9 cellular contexts compared by ENCODE assay signal in the genomic region with DNA sequence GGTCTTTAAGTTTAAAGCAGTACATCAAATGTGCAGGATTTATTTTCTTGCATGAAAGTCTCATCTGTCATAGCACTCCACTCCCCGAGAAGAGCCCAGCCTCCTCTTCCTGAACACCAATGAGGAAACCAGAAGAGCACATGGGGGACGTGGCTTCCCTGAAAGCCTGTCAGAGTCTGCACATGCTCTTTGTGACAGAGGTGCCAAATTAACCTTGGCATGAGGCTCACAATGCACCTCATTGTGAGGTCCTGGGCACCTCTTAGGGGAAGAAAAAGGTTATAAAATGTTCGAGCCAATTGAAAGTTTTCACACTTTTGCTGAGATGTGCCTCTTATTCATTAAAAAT.
A peak's percentile ranks its signal among the peaks of the same experiment; 100 is the strongest.
DNase-seq lines count a peak whose midpoint lies in the region; ATAC-seq, FAIRE-seq and TF ChIP-seq lines count a peak whose summit lies in the region.
"Had no signal": no experiment of that assay in that cellular context is flagged by ENCODE, and none has a peak within 500 bp of the region (broad histone marks: within the 10 kb centered on the region; RNA-seq: fewer than 3 reads in every experiment).

No MANE protein-coding gene starts in this region.

- intact Hi-C loops in kidney (cut with DNase I) = no loop called here

- H3K4me1 ChIP-seq in kidney (ENCODE audit: control insufficient read depth in 1 of 2, insufficient read depth in 1 of 2, low read depth in 1 of 2, low read length in 2 of 2) = no peaks in the 10 kb centered on the region
- H3K4me1 ChIP-seq: HAP-1 had no signal

- no peaks in the 10 kb centered on the region for H3K36me3 ChIP-seq in kidney (ENCODE audit: control insufficient read depth in 1 of 2, insufficient read depth in 2 of 2, low read length in 2 of 2)
- H3K36me3 ChIP-seq: HAP-1 had no signal

- H3K9me3 Mint-ChIP-seq in stimulated activated effector memory CD8-positive, alpha-beta T cell treated with anti-CD3 and anti-CD28 coated beads, Interleukin-12 subunit alpha, Interleukin-12 subunit beta, amount 100 ng/mL, for 72 hours = no peaks in the 10 kb centered on the region

- peak overlapping the region; percentile 30 for H3K4me3 Mint-ChIP-seq in stimulated activated effector memory CD8-positive, alpha-beta T cell treated with anti-CD3 and anti-CD28 coated beads, Interleukin-12 subunit alpha, Interleukin-12 subunit beta, amount 100 ng/mL, for 72 hours

- peaks cover 31% of the 10 kb centered on the region for H3K4me1 Mint-ChIP-seq in stimulated activated effector memory CD8-positive, alpha-beta T cell treated with anti-CD3 and anti-CD28 coated beads, Interleukin-12 subunit alpha, Interleukin-12 subunit beta, amount 100 ng/mL, for 72 hours

- peaks cover 11% of the 10 kb centered on the region for H3K36me3 Mint-ChIP-seq in stimulated activated effector memory CD8-positive, alpha-beta T cell treated with anti-CD3 and anti-CD28 coated beads, Interleukin-12 subunit alpha, Interleukin-12 subunit beta, amount 100 ng/mL, for 72 hours

- DNase-seq in AG09309 (ENCODE audit: low read depth) = peak; percentile 10
- DNase-seq in NCI-H524 (lab: John Stamatoyannopoulos, UW) = peak; percentile 69 to 81
- peak; percentile 44 for DNase-seq in astrocyte of the hippocampus (ENCODE audit: low read depth, low spot score)
- DNase-seq in kidney = no peak
- no peak for DNase-seq in stimulated activated effector memory CD8-positive, alpha-beta T cell treated with anti-CD3 and anti-CD28 coated beads, Interleukin-12 subunit alpha, Interleukin-12 subunit beta, amount 100 ng/mL, for 72 hours (ENCODE audit: low spot score in 2 of 2)

- H3K27ac ChIP-seq in kidney (ENCODE audit: low read depth in 2 of 2, low read length in 2 of 2) = no peak overlapping the region

- H3K9ac ChIP-seq in kidney (ENCODE audit: low read length in 2 of 2) = peak overlapping the region; percentile 33 to 57

- FAIRE-seq in kidney (lab: Jason Lieb, UNC) = no peak

- peak overlapping the region; percentile 44 for H3K27ac Mint-ChIP-seq in stimulated activated effector memory CD8-positive, alpha-beta T cell treated with anti-CD3 and anti-CD28 coated beads, Interleukin-12 subunit alpha, Interleukin-12 subunit beta, amount 100 ng/mL, for 72 hours

- TF ChIP-seq CTCF in AG09309 (IDR thresholded peaks at IDR 0.05; ENCODE audit: control insufficient read depth, insufficient read depth, low read depth, low read length, missing control alignments) (no peak), kidney (IDR thresholded peaks at IDR 0.05; ENCODE audit: borderline replicate concordance, extremely low read depth, insufficient read depth) (no peak)

- H3K4me3 ChIP-seq in AG09309 (ENCODE audit: control insufficient read depth, low read depth, low read length) (peak overlapping the region; percentile 36), kidney (ENCODE audit: low read length in 2 of 2) (peak overlapping the region; percentile 75 to 88)
- H3K4me3 ChIP-seq: HAP-1 had no signal

- peak; percentile 43 for ATAC-seq in GM19324 (IDR thresholded peaks at IDR 0.05; ENCODE audit: low FRiP score, unreplicated experiment)
- ATAC-seq in stimulated activated effector memory CD8-positive, alpha-beta T cell treated with anti-CD3 and anti-CD28 coated beads, Interleukin-12 subunit alpha, Interleukin-12 subunit beta, amount 100 ng/mL, for 72 hours = peak; percentile 33
- no peak for ATAC-seq in HG03175 (IDR thresholded peaks at IDR 0.05; ENCODE audit: unreplicated experiment)
- ATAC-seq in GM18858 (IDR thresholded peaks at IDR 0.05; ENCODE audit: unreplicated experiment) = no peak

- H3K9me3 ChIP-seq in kidney (ENCODE audit: control insufficient read depth in 1 of 2, low read length in 2 of 2) = no peaks in the 10 kb centered on the region
- H3K9me3 ChIP-seq: HAP-1 had no signal

Comparison
In these comparisons a context has a peak if more than half of its experiments do, and no peak if none do; other contexts are left out.
1. DNase-seq: peak in AG09309 (single experiment), NCI-H524 (2 of 2) and astrocyte of the hippocampus (single experiment); none in kidney (single experiment) and stimulated activated effector memory CD8-positive, alpha-beta T cell treated with anti-CD3 and anti-CD28 coated beads, Interleukin-12 subunit alpha, Interleukin-12 subunit beta, amount 100 ng/mL, for 72 hours (0 of 2).
2. ATAC-seq: peak in GM19324 (single experiment) and stimulated activated effector memory CD8-positive, alpha-beta T cell treated with anti-CD3 and anti-CD28 coated beads, Interleukin-12 subunit alpha, Interleukin-12 subunit beta, amount 100 ng/mL, for 72 hours (single experiment); none in HG03175 (single experiment) and GM18858 (single experiment).